ENCODE assay signal across 7 cellular contexts in genomic region chr7:74651136-74651504, GRCh38. TPM values are rescaled to one million over a fixed set of nuclear protein-coding genes. Genes with fewer than 3 reads are reported as not detected.
A peak's percentile ranks its signal among the peaks of the same experiment; 100 is the strongest.
DNase-seq lines count a peak whose midpoint lies in the region; ATAC-seq and TF ChIP-seq lines count a peak whose summit lies in the region.
"Not testable (repeated sequence)": the region's sequence is repeated elsewhere in the genome, so short reads cannot be mapped to it uniquely, and the experiment has no call there.

No MANE protein-coding gene starts in this region.

- peaks cover 16% of the 10 kb centered on the region for H3F3A ChIP-seq in DOHH2 (ENCODE audit: control insufficient read depth, insufficient read depth)
- H3F3A ChIP-seq in OCI-LY1 (ENCODE audit: insufficient read depth, low read length), result not testable (repeated sequence)

- H3K4me2 ChIP-seq in DOHH2 (ENCODE audit: low read length) (peak overlapping the region; percentile 62), OCI-LY1 (ENCODE audit: low read length) (peak overlapping the region; percentile 66)

- TF ChIP-seq CTCF in DOHH2 (IDR thresholded peaks at IDR 0.05; ENCODE audit: low read depth, low read length, poor library complexity, severe bottlenecking); HL-60 (IDR thresholded peaks at IDR 0.05; ENCODE audit: insufficient read depth, low read length); OCI-LY1 (IDR thresholded peaks at IDR 0.05; ENCODE audit: low read length); activated B cell treated with CpG ODN at 0.5 μM for 24 hours (IDR thresholded peaks at IDR 0.05): not testable (repeated sequence)

- H3K27ac Mint-ChIP-seq in activated B cell treated with CpG ODN at 0.5 μM for 24 hours, result peak overlapping the region; percentile 87
- peak overlapping the region; percentile 52 for H3K27ac Mint-ChIP-seq in activated T-cell treated with anti-CD3 and anti-CD28 coated beads, Interleukin-2, amount 50 U/mL, for 72 hours
- H3K27ac Mint-ChIP-seq in activated naive CD8-positive, alpha-beta T cell treated with anti-CD3 and anti-CD28 coated beads, Interleukin-2, amount 50 U/mL, for 24 hours, result peak overlapping the region; percentile 96
- peak overlapping the region; percentile 91 to 98 (median 95) for H3K27ac Mint-ChIP-seq in naive thymus-derived CD4-positive, alpha-beta T cell

- H3K9me2 ChIP-seq in DOHH2 (replicated peaks; ENCODE audit: control insufficient read depth, low read length); OCI-LY1 (ENCODE audit: low read depth, low read length): not testable (repeated sequence)

- H3K4me3 ChIP-seq in DOHH2 (ENCODE audit: low read length) (peak overlapping the region; percentile 59), HL-60 (replicated peaks; ENCODE audit: insufficient read depth, low read length) (peak overlapping the region; percentile 6; the same call in 1 of the 2 replicates), OCI-LY1 (ENCODE audit: low read depth, low read length, poor library complexity, severe bottlenecking) (peak overlapping the region; percentile 50)
- not testable (repeated sequence) for H3K4me3 ChIP-seq in naive thymus-derived CD4-positive, alpha-beta T cell (ENCODE audit: low read length)

- CTCF ChIA-PET in activated B cell treated with CpG ODN at 0.5 μM for 24 hours (lab: Charles Lee); naive thymus-derived CD4-positive, alpha-beta T cell (lab: Charles Lee): not testable (repeated sequence)

- intact Hi-C loops in activated B cell treated with CpG ODN at 0.5 μM for 24 hours (cut with micrococcal nuclease), result loop anchor here (10.0 kb wide), 1 partner anchor 546 kb away; no protein-coding TSS in a partner anchor
- intact Hi-C loops in naive thymus-derived CD4-positive, alpha-beta T cell (cut with micrococcal nuclease), result loop anchor here in 1 of 2 donors (10.0 kb wide), 2 partner anchors 476 to 916 kb away; partner anchors contain the start of genes ABHD11 and EIF4H

- H3K4me1 ChIP-seq in DOHH2 (ENCODE audit: control insufficient read depth, low read length) (peaks cover 50% of the 10 kb centered on the region), OCI-LY1 (ENCODE audit: insufficient read depth, low read length, severe bottlenecking) (peaks cover 34% of the 10 kb centered on the region)
- H3K4me1 ChIP-seq in naive thymus-derived CD4-positive, alpha-beta T cell (ENCODE audit: control insufficient read depth in 2 of 2, insufficient read depth in 2 of 2, low read length in 2 of 2), result not testable (repeated sequence)

- POLR2A ChIA-PET in activated B cell treated with CpG ODN at 0.5 μM for 24 hours (lab: Charles Lee), result interaction anchor here (1.4 kb wide), 1 partner anchor 10 kb away, joined by 8 read pairs; no protein-coding TSS in a partner anchor
- POLR2A ChIA-PET in naive thymus-derived CD4-positive, alpha-beta T cell (lab: Charles Lee), result interaction anchor here (0.7 kb wide), 1 partner anchor 19 kb away, joined by 4 read pairs; no protein-coding TSS in a partner anchor

- H3K9me3 ChIP-seq in DOHH2 (ENCODE audit: control insufficient read depth, insufficient read depth, low read length); OCI-LY1 (ENCODE audit: low read length); naive thymus-derived CD4-positive, alpha-beta T cell (ENCODE audit: control insufficient read depth in 2 of 3, low read length in 3 of 3): not testable (repeated sequence)

- H3K27ac ChIP-seq in DOHH2 (ENCODE audit: low read depth, low read length), result peak overlapping the region; percentile 66
- H3K27ac ChIP-seq in HL-60 (replicated peaks), result not testable (repeated sequence)
- H3K27ac ChIP-seq in OCI-LY1 (ENCODE audit: low read depth, low read length, poor library complexity, severe bottlenecking), result peak overlapping the region; percentile 72
- H3K27ac ChIP-seq in naive thymus-derived CD4-positive, alpha-beta T cell (ENCODE audit: low read depth, low read length), result peak overlapping the region; percentile 60

- not testable (repeated sequence) for H3K27me3 ChIP-seq in DOHH2 (ENCODE audit: control insufficient read depth, low read length); HL-60 (ENCODE audit: insufficient read depth, poor library complexity, severe bottlenecking); OCI-LY1 (ENCODE audit: insufficient read depth, low read length); naive thymus-derived CD4-positive, alpha-beta T cell (ENCODE audit: control insufficient read depth in 2 of 2, insufficient read depth in 2 of 2, low read length in 2 of 2)

- peaks cover 48% of the 10 kb centered on the region for H3K4me1 Mint-ChIP-seq in activated B cell treated with CpG ODN at 0.5 μM for 24 hours
- peaks cover 59% of the 10 kb centered on the region for H3K4me1 Mint-ChIP-seq in activated T-cell treated with anti-CD3 and anti-CD28 coated beads, Interleukin-2, amount 50 U/mL, for 72 hours (ENCODE audit: low read depth)
- H3K4me1 Mint-ChIP-seq in activated naive CD8-positive, alpha-beta T cell treated with anti-CD3 and anti-CD28 coated beads, Interleukin-2, amount 50 U/mL, for 24 hours, result peaks cover 54% of the 10 kb centered on the region
- H3K4me1 Mint-ChIP-seq in naive thymus-derived CD4-positive, alpha-beta T cell, result peaks cover 11 to 45% (median 42%) of the 10 kb centered on the region in 7 donors

- H3K36me3 Mint-ChIP-seq in activated B cell treated with CpG ODN at 0.5 μM for 24 hours (ENCODE audit: low read depth); activated T-cell treated with anti-CD3 and anti-CD28 coated beads, Interleukin-2, amount 50 U/mL, for 72 hours (ENCODE audit: insufficient read depth in 2 of 2); activated naive CD8-positive, alpha-beta T cell treated with anti-CD3 and anti-CD28 coated beads, Interleukin-2, amount 50 U/mL, for 24 hours (ENCODE audit: low read depth); naive thymus-derived CD4-positive, alpha-beta T cell: not testable (repeated sequence)

- ATAC-seq in activated B cell treated with CpG ODN at 0.5 μM for 24 hours (ENCODE audit: low read depth); activated T-cell treated with anti-CD3 and anti-CD28 coated beads, Interleukin-2, amount 50 U/mL, for 72 hours (replicated peaks in 1 of 2); activated naive CD8-positive, alpha-beta T cell treated with anti-CD3 and anti-CD28 coated beads, Interleukin-2, amount 50 U/mL, for 24 hours; naive thymus-derived CD4-positive, alpha-beta T cell: not testable (repeated sequence)

- not testable (repeated sequence) for H2AFZ ChIP-seq in OCI-LY1 (ENCODE audit: low read length)

- not testable (repeated sequence) for DNase-seq in HL-60 (ENCODE audit: low read depth in 1 of 2, low spot score in 1 of 2); activated B cell treated with CpG ODN at 0.5 μM for 24 hours; activated T-cell treated with anti-CD3 and anti-CD28 coated beads, Interleukin-2, amount 50 U/mL, for 72 hours; activated naive CD8-positive, alpha-beta T cell treated with anti-CD3 and anti-CD28 coated beads, Interleukin-2, amount 50 U/mL, for 24 hours; naive thymus-derived CD4-positive, alpha-beta T cell

- H3K27me3 Mint-ChIP-seq in activated B cell treated with CpG ODN at 0.5 μM for 24 hours; activated T-cell treated with anti-CD3 and anti-CD28 coated beads, Interleukin-2, amount 50 U/mL, for 72 hours (ENCODE audit: low read depth); activated naive CD8-positive, alpha-beta T cell treated with anti-CD3 and anti-CD28 coated beads, Interleukin-2, amount 50 U/mL, for 24 hours; naive thymus-derived CD4-positive, alpha-beta T cell: not testable (repeated sequence)

- H3K36me3 ChIP-seq in DOHH2 (ENCODE audit: control insufficient read depth, low read length); OCI-LY1 (ENCODE audit: insufficient read depth, low read length); naive thymus-derived CD4-positive, alpha-beta T cell (ENCODE audit: control insufficient read depth in 2 of 3, insufficient read depth in 3 of 3, low read length in 3 of 3): not testable (repeated sequence)

- not testable (repeated sequence) for H3K9me3 Mint-ChIP-seq in activated B cell treated with CpG ODN at 0.5 μM for 24 hours; activated T-cell treated with anti-CD3 and anti-CD28 coated beads, Interleukin-2, amount 50 U/mL, for 72 hours; activated naive CD8-positive, alpha-beta T cell treated with anti-CD3 and anti-CD28 coated beads, Interleukin-2, amount 50 U/mL, for 24 hours; naive thymus-derived CD4-positive, alpha-beta T cell

- not testable (repeated sequence) for H3K79me2 ChIP-seq in DOHH2 (ENCODE audit: control insufficient read depth, low read length); OCI-LY1 (ENCODE audit: insufficient read depth, low read length)

- peak overlapping the region; percentile 45 for H3K9ac ChIP-seq in OCI-LY1 (ENCODE audit: low read length)

- H4K20me1 ChIP-seq in DOHH2 (ENCODE audit: control insufficient read depth, insufficient read depth, low read depth, low read length); OCI-LY1 (ENCODE audit: insufficient read depth, low read length): not testable (repeated sequence)

- H3K4me3 Mint-ChIP-seq in activated B cell treated with CpG ODN at 0.5 μM for 24 hours, result peak overlapping the region; percentile 83
- H3K4me3 Mint-ChIP-seq in activated T-cell treated with anti-CD3 and anti-CD28 coated beads, Interleukin-2, amount 50 U/mL, for 72 hours, result peak overlapping the region; percentile 80 to 95
- H3K4me3 Mint-ChIP-seq in activated naive CD8-positive, alpha-beta T cell treated with anti-CD3 and anti-CD28 coated beads, Interleukin-2, amount 50 U/mL, for 24 hours, result peak overlapping the region; percentile 94
- H3K4me3 Mint-ChIP-seq in naive thymus-derived CD4-positive, alpha-beta T cell, result peak overlapping the region; percentile 84 to 98 (median 91)

RNA-seq across cellular contexts. Expression of gene GTF2I, which starts 6.4 kb away (rescaled TPM):
- 266 and 299 TPM in 2 replicates for total RNA-seq in activated B cell treated with CpG ODN at 0.5 μM for 24 hours
- 100 to 1,000 TPM; 118 to 121 TPM for total RNA-seq in activated T-cell treated with anti-CD3 and anti-CD28 coated beads, Interleukin-2, amount 50 U/mL, for 72 hours
- total RNA-seq in naive thymus-derived CD4-positive, alpha-beta T cell, result 100 to 1,000 TPM; 135 to 177 (median 167) TPM
- polyA plus RNA-seq in naive thymus-derived CD4-positive, alpha-beta T cell, result 10 to 100 TPM; 51.1 to 65.4 TPM
